13 cellular contexts compared by ENCODE assay signal in the genomic region with DNA sequence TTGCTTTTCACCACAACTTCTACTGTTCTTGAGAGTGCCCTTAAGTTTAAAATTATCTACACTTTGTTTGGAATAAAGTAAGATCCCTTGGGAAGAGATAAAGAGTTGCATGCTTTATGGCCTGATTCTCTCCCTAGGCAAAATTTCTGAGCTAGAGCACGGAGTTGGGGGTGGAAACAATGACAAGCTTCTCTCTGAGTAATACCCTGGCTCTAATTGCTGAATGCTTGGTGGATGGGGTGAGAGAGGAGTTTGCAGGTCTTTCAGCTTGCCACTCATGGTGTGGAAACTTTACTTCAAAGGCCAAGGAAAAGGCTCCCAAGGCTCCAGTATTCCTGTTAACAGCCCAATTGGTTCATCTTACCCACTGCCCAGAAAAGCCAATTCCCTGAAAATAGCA. TPM values are rescaled to one million over a fixed set of nuclear protein-coding genes. Genes with fewer than 3 reads are reported as not detected.
DNase-seq lines count a peak whose midpoint lies in the region; FAIRE-seq and TF ChIP-seq lines count a peak whose summit lies in the region.
"Had no signal": no experiment of that assay in that cellular context is flagged by ENCODE, and none has a peak within 500 bp of the region (broad histone marks: within the 10 kb centered on the region; RNA-seq: fewer than 3 reads in every experiment).

No MANE protein-coding gene starts in this region.

- CTCF ChIA-PET in AG04449 (lab: Yijun Ruan, JAX): interaction anchor here (1.2 to 8.2 kb wide), 6 partner anchors 10 to 45 kb away, joined by 3 to 70 read pairs (median 4); no protein-coding TSS in a partner anchor

- H3K4me3 Mint-ChIP-seq in activated T-helper 1 cell treated with anti-CD3 and anti-CD28 coated beads, Interleukin-12 subunit alpha, Interleukin-12 subunit beta, Interleukin-2, Interleukin-4 antibody, amounts not matched to agents 30 ng/mL and 10 ng/mL and 1 ng/mL, durations not matched to agents 14 hours and 24 hours and 36 hours: peak overlapping the region; percentile 50
- H3K4me3 Mint-ChIP-seq: neural progenitor cell had no signal

- H3K4me1 ChIP-seq in right atrium auricular region: no peaks in the 10 kb centered on the region

- peaks cover 13% of the 10 kb centered on the region for H3K9me3 Mint-ChIP-seq in activated T-helper 1 cell treated with anti-CD3 and anti-CD28 coated beads, Interleukin-12 subunit alpha, Interleukin-12 subunit beta, Interleukin-2, Interleukin-4 antibody, amounts not matched to agents 30 ng/mL and 10 ng/mL and 1 ng/mL, durations not matched to agents 14 hours and 24 hours and 36 hours
- H3K9me3 Mint-ChIP-seq: neural progenitor cell had no signal

- peak overlapping the region; percentile 92 for H3K27ac Mint-ChIP-seq in activated T-helper 1 cell treated with anti-CD3 and anti-CD28 coated beads, Interleukin-12 subunit alpha, Interleukin-12 subunit beta, Interleukin-2, Interleukin-4 antibody, amounts not matched to agents 30 ng/mL and 10 ng/mL and 1 ng/mL, durations not matched to agents 14 hours and 24 hours and 36 hours
- H3K27ac Mint-ChIP-seq: neural progenitor cell had no signal

- H3K36me3 Mint-ChIP-seq in activated T-helper 1 cell treated with anti-CD3 and anti-CD28 coated beads, Interleukin-12 subunit alpha, Interleukin-12 subunit beta, Interleukin-2, Interleukin-4 antibody, amounts not matched to agents 30 ng/mL and 10 ng/mL and 1 ng/mL, durations not matched to agents 14 hours and 24 hours and 36 hours (ENCODE audit: low read depth): peaks cover 7% of the 10 kb centered on the region
- H3K36me3 Mint-ChIP-seq: neural progenitor cell had no signal

- H3K27ac ChIP-seq in right atrium auricular region: no peak overlapping the region
- H3K27ac ChIP-seq: neural progenitor cell had no signal

- no peak for FAIRE-seq in frontal cortex (lab: Jason Lieb, UNC)
- FAIRE-seq: colon had no signal

- DNase-seq in AG04449 (ENCODE audit: low read depth, low spot score) (peak; percentile 38), GM03348 (ENCODE audit: low spot score) (peak; percentile 68), fibroblast of mammary gland (ENCODE audit: low read depth) (peak; percentile 80), GDM1 (lab: John Stamatoyannopoulos, UW) (no peak), frontal cortex (ENCODE audit: low spot score in 2 of 2) (no peak), SHP77 (lab: John Stamatoyannopoulos, UW) (no peak), right atrium auricular region (ENCODE audit: low spot score) (no peak)
- DNase-seq in activated T-helper 1 cell treated with anti-CD3 and anti-CD28 coated beads, Interleukin-12 subunit alpha, Interleukin-12 subunit beta, Interleukin-2, Interleukin-4 antibody, amounts not matched to agents 30 ng/mL and 10 ng/mL and 1 ng/mL, durations not matched to agents 14 hours and 24 hours and 36 hours (ENCODE audit: low spot score): no peak
- DNase-seq: left cardiac atrium, MV-4-11, Peyer's patch had no signal

- H3K9me3 ChIP-seq in right atrium auricular region: no peaks in the 10 kb centered on the region
- H3K9me3 ChIP-seq: Peyer's patch had no signal

- POLR2A ChIA-PET in AG04449 (lab: Yijun Ruan, JAX): interaction anchor here (1.2 kb wide), 1 partner anchor 99 kb away, joined by 3 read pairs; no protein-coding TSS in a partner anchor

- H3K36me3 ChIP-seq in right atrium auricular region: no peaks in the 10 kb centered on the region
- H3K36me3 ChIP-seq: neural progenitor cell, Peyer's patch had no signal

- H3K4me3 ChIP-seq in AG04449 (ENCODE audit: low read depth, low read length): no peak overlapping the region
- no peak overlapping the region for H3K4me3 ChIP-seq in fibroblast of mammary gland (ENCODE audit: control insufficient read depth, low read depth, low read length)
- H3K4me3 ChIP-seq in right atrium auricular region: no peak overlapping the region
- H3K4me3 ChIP-seq: neural progenitor cell, Peyer's patch had no signal

- H3K4me1 Mint-ChIP-seq in activated T-helper 1 cell treated with anti-CD3 and anti-CD28 coated beads, Interleukin-12 subunit alpha, Interleukin-12 subunit beta, Interleukin-2, Interleukin-4 antibody, amounts not matched to agents 30 ng/mL and 10 ng/mL and 1 ng/mL, durations not matched to agents 14 hours and 24 hours and 36 hours (ENCODE audit: low read depth): peaks cover 72% of the 10 kb centered on the region
- H3K4me1 Mint-ChIP-seq: neural progenitor cell had no signal

- TF ChIP-seq CTCF in AG04449 (IDR thresholded peaks at IDR 0.05; ENCODE audit: insufficient read depth, low read length, missing control alignments) (no peak), fibroblast of mammary gland (conservative IDR thresholded peaks at IDR 0.05; ENCODE audit: control insufficient read depth, insufficient read depth, low read depth, low read length) (no peak), right atrium auricular region (IDR thresholded peaks at IDR 0.05) (no peak)

- no peaks in the 10 kb centered on the region for H3K27me3 Mint-ChIP-seq in activated T-helper 1 cell treated with anti-CD3 and anti-CD28 coated beads, Interleukin-12 subunit alpha, Interleukin-12 subunit beta, Interleukin-2, Interleukin-4 antibody, amounts not matched to agents 30 ng/mL and 10 ng/mL and 1 ng/mL, durations not matched to agents 14 hours and 24 hours and 36 hours (ENCODE audit: insufficient read depth)

- no peaks in the 10 kb centered on the region for H3K27me3 ChIP-seq in right atrium auricular region
- H3K27me3 ChIP-seq: Peyer's patch had no signal

- intact Hi-C loops in activated T-helper 1 cell treated with anti-CD3 and anti-CD28 coated beads, Interleukin-12 subunit alpha, Interleukin-12 subunit beta, Interleukin-2, Interleukin-4 antibody, amounts not matched to agents 30 ng/mL and 10 ng/mL and 1 ng/mL, durations not matched to agents 14 hours and 24 hours and 36 hours (cut with micrococcal nuclease): no loop called here

RNA-seq across cellular contexts. Expression of a gene that starts 26.1 kb away (rescaled TPM):
- 8.4 and 11.9 TPM in 2 replicates for total RNA-seq in activated T-helper 1 cell treated with anti-CD3 and anti-CD28 coated beads, Interleukin-12 subunit alpha, Interleukin-12 subunit beta, Interleukin-2, Interleukin-4 antibody, amounts not matched to agents 30 ng/mL and 10 ng/mL and 1 ng/mL, durations not matched to agents 14 hours and 24 hours and 36 hours
- total RNA-seq in frontal cortex (26.9 TPM), right atrium auricular region (1 to 10 TPM; 1.4 to 2.2 TPM)

Comparison
In these comparisons a context has a peak if more than half of its experiments do, and no peak if none do; other contexts are left out.
1. DNase-seq: peak in AG04449 (single experiment), GM03348 (single experiment) and fibroblast of mammary gland (single experiment); none in activated T-helper 1 cell treated with anti-CD3 and anti-CD28 coated beads, Interleukin-12 subunit alpha, Interleukin-12 subunit beta, Interleukin-2, Interleukin-4 antibody, amounts not matched to agents 30 ng/mL and 10 ng/mL and 1 ng/mL, durations not matched to agents 14 hours and 24 hours and 36 hours (single experiment), GDM1 (single experiment), frontal cortex (0 of 2), SHP77 (0 of 2) and right atrium auricular region (single experiment).